21 cellular contexts compared by ENCODE assay signal in genomic region chrX:148658115-148658725, GRCh38.
DNase-seq lines count a peak whose midpoint lies in the region; ATAC-seq and TF ChIP-seq lines count a peak whose summit lies in the region.
"Had no signal": no experiment of that assay in that cellular context is flagged by ENCODE, and none has a peak within 500 bp of the region (broad histone marks: within the 10 kb centered on the region; RNA-seq: fewer than 3 reads in every experiment).

No MANE protein-coding gene starts in this region.

- ATAC-seq in HG03571 (IDR thresholded peaks at IDR 0.05; ENCODE audit: unreplicated experiment) (no peak), HG02885 (IDR thresholded peaks at IDR 0.05; ENCODE audit: poor library complexity, unreplicated experiment) (no peak), HG03432 (IDR thresholded peaks at IDR 0.05; ENCODE audit: unreplicated experiment) (no peak), GM21390 (IDR thresholded peaks at IDR 0.05; ENCODE audit: unreplicated experiment) (no peak)
- ATAC-seq: A549, HepG2 had no signal

- H3K4me3 ChIP-seq in AG10803 (ENCODE audit: low read length) (no peak overlapping the region), fibroblast of mammary gland (ENCODE audit: control insufficient read depth, low read depth, low read length) (no peak overlapping the region)
- H3K4me3 ChIP-seq: A549, MG63, Peyer's patch, SK-N-MC had no signal

- TF ChIP-seq CTCF in AG10803 (conservative IDR thresholded peaks at IDR 0.05; ENCODE audit: low read length) (no peak), fibroblast of mammary gland (conservative IDR thresholded peaks at IDR 0.05; ENCODE audit: control insufficient read depth, insufficient read depth, low read depth, low read length) (no peak)

- DNase-seq in AG10803 (ENCODE audit: low read depth) (peak; percentile 74), GM03348 (ENCODE audit: low spot score) (peak; percentile 6), NCI-H524 treated with DMSO at 0.1 percent for 48 hours (lab: John Stamatoyannopoulos, UW) (peak; percentile 11), fibroblast of mammary gland (ENCODE audit: low read depth) (peak; percentile 11)
- DNase-seq: AML-193; Caco-2; CD4-positive, CD25-positive, alpha-beta regulatory T cell; GOT3; MG63; NCI-H1417 treated with DMSO at 0.1 percent for 48 hours; NCI-H1930; Peyer's patch; Right ventricle myocardium superior; T-helper 1 cell had no signal

Comparison
In these comparisons a context has a peak if more than half of its experiments do, and no peak if none do; other contexts are left out.
1. DNase-seq: peak in every context shown above with its lines; median percentile 74 in AG10803; 11 in NCI-H524 treated with DMSO at 0.1 percent for 48 hours; 11 in fibroblast of mammary gland; 6 in GM03348.